In the genomic region with DNA sequence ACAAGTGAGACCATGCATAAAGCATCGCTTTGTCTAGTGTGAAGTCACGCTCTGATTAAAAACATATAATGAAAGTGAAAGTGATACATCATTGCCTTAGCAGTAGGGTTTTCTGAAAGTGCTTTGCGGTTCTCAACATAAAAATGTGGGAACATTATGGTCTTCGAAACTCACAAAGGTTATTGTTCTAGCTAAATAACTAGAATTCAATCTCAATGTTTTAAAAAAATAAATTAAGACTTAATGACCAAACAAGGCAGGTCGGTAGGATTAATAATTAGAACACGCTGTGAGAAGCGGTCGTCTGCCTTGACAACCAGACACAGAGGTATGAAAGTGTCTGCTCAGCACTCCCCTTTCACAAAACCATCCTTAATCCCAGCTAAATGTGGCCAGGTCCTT, we compare ENCODE assay signal across 8 cellular contexts.
DNase-seq lines count a peak whose midpoint lies in the region; ATAC-seq and TF ChIP-seq lines count a peak whose summit lies in the region.

No MANE protein-coding gene starts in this region.

- peak overlapping the region; percentile 64 for H3K9ac ChIP-seq in Loucy (ENCODE audit: low read depth, low read length, poor library complexity, severe bottlenecking)
- peak overlapping the region; percentile 74 for H3K9ac ChIP-seq in adipocyte (ENCODE audit: low read length)
- peak overlapping the region in 1 of 2 donors; percentile 38 for H3K9ac ChIP-seq in mucosa of rectum (ENCODE audit: low read depth in 1 of 2, low read length in 2 of 2)

- no peaks in the 10 kb centered on the region for H3K9me3 ChIP-seq in Loucy (ENCODE audit: insufficient read depth, low read depth, low read length)
- H3K9me3 ChIP-seq in adipocyte (ENCODE audit: control insufficient read depth, low read length), result no peaks in the 10 kb centered on the region
- no peaks in the 10 kb centered on the region for H3K9me3 ChIP-seq in mucosa of rectum (ENCODE audit: control insufficient read depth in 2 of 2, low read length in 2 of 2)
- no peaks in the 10 kb centered on the region for H3K9me3 ChIP-seq in WERI-Rb-1 (ENCODE audit: severe bottlenecking)

- peak; percentile 50 for DNase-seq in NCI-H2029 (lab: John Stamatoyannopoulos, UW)
- DNase-seq in NCI-H2029 treated with DMSO at 0.1 percent for 48 hours (lab: John Stamatoyannopoulos, UW), result no peak
- DNase-seq in adipocyte (ENCODE audit: low read depth), result peak; percentile 38
- no peak for DNase-seq in iPS-NIHi11 (ENCODE audit: low spot score)
- DNase-seq in WERI-Rb-1, result no peak

- H3F3A ChIP-seq in Loucy (ENCODE audit: low read depth), result no peaks in the 10 kb centered on the region

- H3K4me1 ChIP-seq in Loucy (ENCODE audit: insufficient read depth, low read length, poor library complexity, severe bottlenecking) (peaks cover 10% of the 10 kb centered on the region), adipocyte (ENCODE audit: control insufficient read depth, insufficient read depth, low read length) (no peaks in the 10 kb centered on the region), mucosa of rectum (ENCODE audit: control insufficient read depth in 2 of 2, insufficient read depth in 2 of 2, low read length in 2 of 2) (peaks cover 0 to 6% of the 10 kb centered on the region in 2 donors)

- H3K27me3 ChIP-seq in Loucy (ENCODE audit: insufficient read depth, low read length, poor library complexity, severe bottlenecking), result no peaks in the 10 kb centered on the region
- H3K27me3 ChIP-seq in adipocyte (replicated peaks; ENCODE audit: control insufficient read depth, insufficient read depth, low read length), result no peaks in the 10 kb centered on the region
- no peaks in the 10 kb centered on the region for H3K27me3 ChIP-seq in mucosa of rectum (ENCODE audit: control insufficient read depth in 2 of 2, insufficient read depth in 2 of 2, low read length in 2 of 2)
- peaks cover 5% of the 10 kb centered on the region for H3K27me3 ChIP-seq in WERI-Rb-1 (ENCODE audit: insufficient read depth, low read depth, severe bottlenecking)

- H4K20me1 ChIP-seq in Loucy (ENCODE audit: insufficient read depth, low read length, poor library complexity, severe bottlenecking), result no peaks in the 10 kb centered on the region

- H3K79me2 ChIP-seq in Loucy (ENCODE audit: insufficient read depth, low read length), result no peaks in the 10 kb centered on the region

- no peak for TF ChIP-seq CTCF in Loucy (conservative IDR thresholded peaks at IDR 0.05; ENCODE audit: low read length)
- TF ChIP-seq CTCF in WERI-Rb-1 (IDR thresholded peaks at IDR 0.05; ENCODE audit: low read depth, low read length), result no peak

- peak; percentile 96 for ATAC-seq in GM21825 (IDR thresholded peaks at IDR 0.05; ENCODE audit: unreplicated experiment)

- H3K36me3 ChIP-seq in Loucy (ENCODE audit: insufficient read depth, low read length) (no peaks in the 10 kb centered on the region), adipocyte (ENCODE audit: control insufficient read depth, insufficient read depth, low read length, severe bottlenecking) (no peaks in the 10 kb centered on the region), mucosa of rectum (ENCODE audit: control insufficient read depth in 2 of 2, insufficient read depth in 2 of 2, low read length in 2 of 2) (no peaks in the 10 kb centered on the region), WERI-Rb-1 (no peaks in the 10 kb centered on the region)

- H2AFZ ChIP-seq in Loucy (ENCODE audit: low read length), result peak overlapping the region; percentile 93

- H3K4me3 ChIP-seq in Loucy (ENCODE audit: low read length, poor library complexity, severe bottlenecking) (peak overlapping the region; percentile 73), adipocyte (ENCODE audit: low read length) (peak overlapping the region; percentile 83), mucosa of rectum (ENCODE audit: low read length in 2 of 2) (peak overlapping the region; percentile 58 to 74), WERI-Rb-1 (ENCODE audit: low read depth, low read length) (no peak overlapping the region)

- H3K27ac ChIP-seq in mucosa of rectum (ENCODE audit: low read depth in 2 of 2, low read length in 2 of 2) (no peak overlapping the region), WERI-Rb-1 (no peak overlapping the region)

- H3K4me2 ChIP-seq in Loucy (ENCODE audit: low read depth, low read length, poor library complexity, severe bottlenecking), result peak overlapping the region; percentile 86

- no peaks in the 10 kb centered on the region for H3K9me2 ChIP-seq in Loucy (replicated peaks; ENCODE audit: low read depth, low read length)

Comparison
In these comparisons a context has a peak if more than half of its experiments do, and no peak if none do; other contexts are left out.
1. DNase-seq: peak in NCI-H2029 (single experiment) and adipocyte (single experiment); none in NCI-H2029 treated with DMSO at 0.1 percent for 48 hours (single experiment), iPS-NIHi11 (single experiment) and WERI-Rb-1 (single experiment).